In the genomic region with DNA sequence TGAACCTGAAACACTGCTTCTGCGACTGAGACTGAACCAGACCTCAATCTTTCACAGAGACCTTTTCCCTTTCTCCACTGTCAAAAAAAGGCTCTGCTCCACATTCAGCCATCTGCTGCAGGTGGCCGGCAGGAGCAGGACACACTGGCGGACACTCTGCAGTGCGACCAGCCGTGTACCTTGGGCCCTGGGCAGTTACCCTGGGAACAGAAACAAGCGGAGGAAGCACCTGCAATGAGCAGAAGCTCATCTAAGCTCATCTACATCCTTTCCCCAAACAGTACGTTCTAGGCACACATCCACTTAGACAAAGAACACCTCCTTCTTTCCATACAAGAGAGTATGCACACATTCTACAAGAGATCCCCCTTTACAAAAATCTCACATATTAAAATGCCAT, we compare ENCODE assay signal across 1 cellular context.
TF ChIP-seq lines count a peak whose summit lies in the region.

No MANE protein-coding gene starts in this region.

TF ChIP-seq in H1, 55 proteins besides CTCF, POLR2A, EP300 and RAD21 (continued from another document):
- TF ChIP-seq KDM1A (IDR thresholded peaks at IDR 0.05; ENCODE audit: borderline replicate concordance, low read length) (no peak), JUN (IDR thresholded peaks at IDR 0.05; ENCODE audit: low read depth, low read length) (no peak), EZH2 (IDR thresholded peaks at IDR 0.05; ENCODE audit: low read depth, low read length, severe bottlenecking) (no peak), SP1 (IDR thresholded peaks at IDR 0.05; ENCODE audit: low read depth, low read length) (no peak), HDAC6 (IDR thresholded peaks at IDR 0.05; ENCODE audit: low read depth, low read length) (no peak), CREB1 (IDR thresholded peaks at IDR 0.05) (no peak), GTF2F1 (IDR thresholded peaks at IDR 0.05; ENCODE audit: borderline replicate concordance, low read depth, low read length) (no peak), JUND (IDR thresholded peaks at IDR 0.05; ENCODE audit: low read length) (no peak), TEAD4 (IDR thresholded peaks at IDR 0.05; ENCODE audit: low read depth, low read length) (no peak), CBX8 (IDR thresholded peaks at IDR 0.05; ENCODE audit: borderline replicate concordance, low read depth, low read length) (no peak), MAFK (IDR thresholded peaks at IDR 0.05; ENCODE audit: low read depth, low read length) (no peak)
- TF ChIP-seq, protein P1, sequence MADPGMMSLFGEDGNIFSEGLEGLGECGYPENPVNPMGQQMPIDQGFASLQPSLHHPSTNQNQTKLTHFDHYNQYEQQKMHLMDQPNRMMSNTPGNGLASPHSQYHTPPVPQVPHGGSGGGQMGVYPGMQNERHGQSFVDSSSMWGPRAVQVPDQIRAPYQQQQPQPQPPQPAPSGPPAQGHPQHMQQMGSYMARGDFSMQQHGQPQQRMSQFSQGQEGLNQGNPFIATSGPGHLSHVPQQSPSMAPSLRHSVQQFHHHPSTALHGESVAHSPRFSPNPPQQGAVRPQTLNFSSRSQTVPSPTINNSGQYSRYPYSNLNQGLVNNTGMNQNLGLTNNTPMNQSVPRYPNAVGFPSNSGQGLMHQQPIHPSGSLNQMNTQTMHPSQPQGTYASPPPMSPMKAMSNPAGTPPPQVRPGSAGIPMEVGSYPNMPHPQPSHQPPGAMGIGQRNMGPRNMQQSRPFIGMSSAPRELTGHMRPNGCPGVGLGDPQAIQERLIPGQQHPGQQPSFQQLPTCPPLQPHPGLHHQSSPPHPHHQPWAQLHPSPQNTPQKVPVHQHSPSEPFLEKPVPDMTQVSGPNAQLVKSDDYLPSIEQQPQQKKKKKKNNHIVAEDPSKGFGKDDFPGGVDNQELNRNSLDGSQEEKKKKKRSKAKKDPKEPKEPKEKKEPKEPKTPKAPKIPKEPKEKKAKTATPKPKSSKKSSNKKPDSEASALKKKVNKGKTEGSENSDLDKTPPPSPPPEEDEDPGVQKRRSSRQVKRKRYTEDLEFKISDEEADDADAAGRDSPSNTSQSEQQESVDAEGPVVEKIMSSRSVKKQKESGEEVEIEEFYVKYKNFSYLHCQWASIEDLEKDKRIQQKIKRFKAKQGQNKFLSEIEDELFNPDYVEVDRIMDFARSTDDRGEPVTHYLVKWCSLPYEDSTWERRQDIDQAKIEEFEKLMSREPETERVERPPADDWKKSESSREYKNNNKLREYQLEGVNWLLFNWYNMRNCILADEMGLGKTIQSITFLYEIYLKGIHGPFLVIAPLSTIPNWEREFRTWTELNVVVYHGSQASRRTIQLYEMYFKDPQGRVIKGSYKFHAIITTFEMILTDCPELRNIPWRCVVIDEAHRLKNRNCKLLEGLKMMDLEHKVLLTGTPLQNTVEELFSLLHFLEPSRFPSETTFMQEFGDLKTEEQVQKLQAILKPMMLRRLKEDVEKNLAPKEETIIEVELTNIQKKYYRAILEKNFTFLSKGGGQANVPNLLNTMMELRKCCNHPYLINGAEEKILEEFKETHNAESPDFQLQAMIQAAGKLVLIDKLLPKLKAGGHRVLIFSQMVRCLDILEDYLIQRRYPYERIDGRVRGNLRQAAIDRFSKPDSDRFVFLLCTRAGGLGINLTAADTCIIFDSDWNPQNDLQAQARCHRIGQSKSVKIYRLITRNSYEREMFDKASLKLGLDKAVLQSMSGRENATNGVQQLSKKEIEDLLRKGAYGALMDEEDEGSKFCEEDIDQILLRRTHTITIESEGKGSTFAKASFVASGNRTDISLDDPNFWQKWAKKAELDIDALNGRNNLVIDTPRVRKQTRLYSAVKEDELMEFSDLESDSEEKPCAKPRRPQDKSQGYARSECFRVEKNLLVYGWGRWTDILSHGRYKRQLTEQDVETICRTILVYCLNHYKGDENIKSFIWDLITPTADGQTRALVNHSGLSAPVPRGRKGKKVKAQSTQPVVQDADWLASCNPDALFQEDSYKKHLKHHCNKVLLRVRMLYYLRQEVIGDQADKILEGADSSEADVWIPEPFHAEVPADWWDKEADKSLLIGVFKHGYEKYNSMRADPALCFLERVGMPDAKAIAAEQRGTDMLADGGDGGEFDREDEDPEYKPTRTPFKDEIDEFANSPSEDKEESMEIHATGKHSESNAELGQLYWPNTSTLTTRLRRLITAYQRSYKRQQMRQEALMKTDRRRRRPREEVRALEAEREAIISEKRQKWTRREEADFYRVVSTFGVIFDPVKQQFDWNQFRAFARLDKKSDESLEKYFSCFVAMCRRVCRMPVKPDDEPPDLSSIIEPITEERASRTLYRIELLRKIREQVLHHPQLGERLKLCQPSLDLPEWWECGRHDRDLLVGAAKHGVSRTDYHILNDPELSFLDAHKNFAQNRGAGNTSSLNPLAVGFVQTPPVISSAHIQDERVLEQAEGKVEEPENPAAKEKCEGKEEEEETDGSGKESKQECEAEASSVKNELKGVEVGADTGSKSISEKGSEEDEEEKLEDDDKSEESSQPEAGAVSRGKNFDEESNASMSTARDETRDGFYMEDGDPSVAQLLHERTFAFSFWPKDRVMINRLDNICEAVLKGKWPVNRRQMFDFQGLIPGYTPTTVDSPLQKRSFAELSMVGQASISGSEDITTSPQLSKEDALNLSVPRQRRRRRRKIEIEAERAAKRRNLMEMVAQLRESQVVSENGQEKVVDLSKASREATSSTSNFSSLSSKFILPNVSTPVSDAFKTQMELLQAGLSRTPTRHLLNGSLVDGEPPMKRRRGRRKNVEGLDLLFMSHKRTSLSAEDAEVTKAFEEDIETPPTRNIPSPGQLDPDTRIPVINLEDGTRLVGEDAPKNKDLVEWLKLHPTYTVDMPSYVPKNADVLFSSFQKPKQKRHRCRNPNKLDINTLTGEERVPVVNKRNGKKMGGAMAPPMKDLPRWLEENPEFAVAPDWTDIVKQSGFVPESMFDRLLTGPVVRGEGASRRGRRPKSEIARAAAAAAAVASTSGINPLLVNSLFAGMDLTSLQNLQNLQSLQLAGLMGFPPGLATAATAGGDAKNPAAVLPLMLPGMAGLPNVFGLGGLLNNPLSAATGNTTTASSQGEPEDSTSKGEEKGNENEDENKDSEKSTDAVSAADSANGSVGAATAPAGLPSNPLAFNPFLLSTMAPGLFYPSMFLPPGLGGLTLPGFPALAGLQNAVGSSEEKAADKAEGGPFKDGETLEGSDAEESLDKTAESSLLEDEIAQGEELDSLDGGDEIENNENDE (IDR thresholded peaks at IDR 0.05; ENCODE audit: insufficient replicate concordance, low read length): no peak
- TF ChIP-seq, protein P2, sequence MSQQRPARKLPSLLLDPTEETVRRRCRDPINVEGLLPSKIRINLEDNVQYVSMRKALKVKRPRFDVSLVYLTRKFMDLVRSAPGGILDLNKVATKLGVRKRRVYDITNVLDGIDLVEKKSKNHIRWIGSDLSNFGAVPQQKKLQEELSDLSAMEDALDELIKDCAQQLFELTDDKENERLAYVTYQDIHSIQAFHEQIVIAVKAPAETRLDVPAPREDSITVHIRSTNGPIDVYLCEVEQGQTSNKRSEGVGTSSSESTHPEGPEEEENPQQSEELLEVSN (IDR thresholded peaks at IDR 0.05): no peak
